ENCODE assay signal across 1 cellular context in the genomic region with DNA sequence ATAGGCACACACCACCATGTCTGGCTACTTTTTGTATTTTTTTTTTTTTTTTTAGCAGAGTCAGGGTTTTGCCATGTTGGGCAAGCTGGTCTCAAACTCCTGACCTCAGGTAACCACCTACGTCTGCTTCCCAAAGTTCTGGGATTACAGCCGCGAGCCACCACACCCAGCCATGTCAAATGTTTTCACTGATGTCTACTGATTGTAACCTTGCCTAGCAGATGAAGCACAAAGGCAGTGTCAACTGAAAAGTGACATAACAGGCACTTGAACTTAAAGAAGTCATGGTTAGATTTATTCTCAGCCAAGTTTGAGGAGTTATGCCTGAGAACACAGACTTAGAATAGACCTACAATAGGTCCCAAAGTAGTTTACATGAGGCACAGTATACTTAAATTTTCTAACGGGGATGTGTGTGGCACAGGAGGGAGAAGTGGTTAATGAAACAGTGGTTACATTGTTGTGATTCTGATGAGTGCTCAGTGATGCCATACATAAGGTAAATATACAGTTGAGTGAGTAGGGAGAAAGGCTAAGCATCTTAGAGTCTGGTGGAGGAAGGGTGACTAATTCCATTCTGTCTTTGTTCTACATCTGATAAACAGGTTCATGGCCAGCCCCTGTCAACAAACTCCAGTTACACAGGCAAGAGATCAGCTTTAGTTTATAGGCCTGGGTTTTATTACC.
TF ChIP-seq lines count a peak whose summit lies in the region.

No MANE protein-coding gene starts in this region.

TF ChIP-seq in K562, 482 proteins besides CTCF, POLR2A, EP300 and RAD21:
- no peak for TF ChIP-seq NUFIP1 (IDR thresholded peaks at IDR 0.05; ENCODE audit: partially characterized antibody)
- TF ChIP-seq ZNF778 (CRISPR knock-in tag; IDR thresholded peaks at IDR 0.05), result no peak
- TF ChIP-seq, protein P1, sequence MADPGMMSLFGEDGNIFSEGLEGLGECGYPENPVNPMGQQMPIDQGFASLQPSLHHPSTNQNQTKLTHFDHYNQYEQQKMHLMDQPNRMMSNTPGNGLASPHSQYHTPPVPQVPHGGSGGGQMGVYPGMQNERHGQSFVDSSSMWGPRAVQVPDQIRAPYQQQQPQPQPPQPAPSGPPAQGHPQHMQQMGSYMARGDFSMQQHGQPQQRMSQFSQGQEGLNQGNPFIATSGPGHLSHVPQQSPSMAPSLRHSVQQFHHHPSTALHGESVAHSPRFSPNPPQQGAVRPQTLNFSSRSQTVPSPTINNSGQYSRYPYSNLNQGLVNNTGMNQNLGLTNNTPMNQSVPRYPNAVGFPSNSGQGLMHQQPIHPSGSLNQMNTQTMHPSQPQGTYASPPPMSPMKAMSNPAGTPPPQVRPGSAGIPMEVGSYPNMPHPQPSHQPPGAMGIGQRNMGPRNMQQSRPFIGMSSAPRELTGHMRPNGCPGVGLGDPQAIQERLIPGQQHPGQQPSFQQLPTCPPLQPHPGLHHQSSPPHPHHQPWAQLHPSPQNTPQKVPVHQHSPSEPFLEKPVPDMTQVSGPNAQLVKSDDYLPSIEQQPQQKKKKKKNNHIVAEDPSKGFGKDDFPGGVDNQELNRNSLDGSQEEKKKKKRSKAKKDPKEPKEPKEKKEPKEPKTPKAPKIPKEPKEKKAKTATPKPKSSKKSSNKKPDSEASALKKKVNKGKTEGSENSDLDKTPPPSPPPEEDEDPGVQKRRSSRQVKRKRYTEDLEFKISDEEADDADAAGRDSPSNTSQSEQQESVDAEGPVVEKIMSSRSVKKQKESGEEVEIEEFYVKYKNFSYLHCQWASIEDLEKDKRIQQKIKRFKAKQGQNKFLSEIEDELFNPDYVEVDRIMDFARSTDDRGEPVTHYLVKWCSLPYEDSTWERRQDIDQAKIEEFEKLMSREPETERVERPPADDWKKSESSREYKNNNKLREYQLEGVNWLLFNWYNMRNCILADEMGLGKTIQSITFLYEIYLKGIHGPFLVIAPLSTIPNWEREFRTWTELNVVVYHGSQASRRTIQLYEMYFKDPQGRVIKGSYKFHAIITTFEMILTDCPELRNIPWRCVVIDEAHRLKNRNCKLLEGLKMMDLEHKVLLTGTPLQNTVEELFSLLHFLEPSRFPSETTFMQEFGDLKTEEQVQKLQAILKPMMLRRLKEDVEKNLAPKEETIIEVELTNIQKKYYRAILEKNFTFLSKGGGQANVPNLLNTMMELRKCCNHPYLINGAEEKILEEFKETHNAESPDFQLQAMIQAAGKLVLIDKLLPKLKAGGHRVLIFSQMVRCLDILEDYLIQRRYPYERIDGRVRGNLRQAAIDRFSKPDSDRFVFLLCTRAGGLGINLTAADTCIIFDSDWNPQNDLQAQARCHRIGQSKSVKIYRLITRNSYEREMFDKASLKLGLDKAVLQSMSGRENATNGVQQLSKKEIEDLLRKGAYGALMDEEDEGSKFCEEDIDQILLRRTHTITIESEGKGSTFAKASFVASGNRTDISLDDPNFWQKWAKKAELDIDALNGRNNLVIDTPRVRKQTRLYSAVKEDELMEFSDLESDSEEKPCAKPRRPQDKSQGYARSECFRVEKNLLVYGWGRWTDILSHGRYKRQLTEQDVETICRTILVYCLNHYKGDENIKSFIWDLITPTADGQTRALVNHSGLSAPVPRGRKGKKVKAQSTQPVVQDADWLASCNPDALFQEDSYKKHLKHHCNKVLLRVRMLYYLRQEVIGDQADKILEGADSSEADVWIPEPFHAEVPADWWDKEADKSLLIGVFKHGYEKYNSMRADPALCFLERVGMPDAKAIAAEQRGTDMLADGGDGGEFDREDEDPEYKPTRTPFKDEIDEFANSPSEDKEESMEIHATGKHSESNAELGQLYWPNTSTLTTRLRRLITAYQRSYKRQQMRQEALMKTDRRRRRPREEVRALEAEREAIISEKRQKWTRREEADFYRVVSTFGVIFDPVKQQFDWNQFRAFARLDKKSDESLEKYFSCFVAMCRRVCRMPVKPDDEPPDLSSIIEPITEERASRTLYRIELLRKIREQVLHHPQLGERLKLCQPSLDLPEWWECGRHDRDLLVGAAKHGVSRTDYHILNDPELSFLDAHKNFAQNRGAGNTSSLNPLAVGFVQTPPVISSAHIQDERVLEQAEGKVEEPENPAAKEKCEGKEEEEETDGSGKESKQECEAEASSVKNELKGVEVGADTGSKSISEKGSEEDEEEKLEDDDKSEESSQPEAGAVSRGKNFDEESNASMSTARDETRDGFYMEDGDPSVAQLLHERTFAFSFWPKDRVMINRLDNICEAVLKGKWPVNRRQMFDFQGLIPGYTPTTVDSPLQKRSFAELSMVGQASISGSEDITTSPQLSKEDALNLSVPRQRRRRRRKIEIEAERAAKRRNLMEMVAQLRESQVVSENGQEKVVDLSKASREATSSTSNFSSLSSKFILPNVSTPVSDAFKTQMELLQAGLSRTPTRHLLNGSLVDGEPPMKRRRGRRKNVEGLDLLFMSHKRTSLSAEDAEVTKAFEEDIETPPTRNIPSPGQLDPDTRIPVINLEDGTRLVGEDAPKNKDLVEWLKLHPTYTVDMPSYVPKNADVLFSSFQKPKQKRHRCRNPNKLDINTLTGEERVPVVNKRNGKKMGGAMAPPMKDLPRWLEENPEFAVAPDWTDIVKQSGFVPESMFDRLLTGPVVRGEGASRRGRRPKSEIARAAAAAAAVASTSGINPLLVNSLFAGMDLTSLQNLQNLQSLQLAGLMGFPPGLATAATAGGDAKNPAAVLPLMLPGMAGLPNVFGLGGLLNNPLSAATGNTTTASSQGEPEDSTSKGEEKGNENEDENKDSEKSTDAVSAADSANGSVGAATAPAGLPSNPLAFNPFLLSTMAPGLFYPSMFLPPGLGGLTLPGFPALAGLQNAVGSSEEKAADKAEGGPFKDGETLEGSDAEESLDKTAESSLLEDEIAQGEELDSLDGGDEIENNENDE (IDR thresholded peaks at IDR 0.05; ENCODE audit: low read depth, low read length), result no peak
- TF ChIP-seq CTBP1 (IDR thresholded peaks at IDR 0.05; ENCODE audit: borderline replicate concordance), result 0 out of 2 replicates have a peak, but pooled peaks have one; percentile 37
- TF ChIP-seq RBBP5 (IDR thresholded peaks at IDR 0.05; ENCODE audit: borderline replicate concordance, insufficient read depth, low read length, poor library complexity, severe bottlenecking), result no peak
- TF ChIP-seq MTA2 (IDR thresholded peaks at IDR 0.05; ENCODE audit: low read depth), result no peak
- TF ChIP-seq ESRRA (IDR thresholded peaks at IDR 0.05; ENCODE audit: borderline replicate concordance, low read depth), result no peak
- no peak for TF ChIP-seq PHF21A (IDR thresholded peaks at IDR 0.05; ENCODE audit: borderline replicate concordance, low read depth)
- peak; percentile 68 for TF ChIP-seq SOX6 (IDR thresholded peaks at IDR 0.05)
- TF ChIP-seq HMBOX1 (IDR thresholded peaks at IDR 0.05), result peak; percentile 46; the same call in 1 of the 2 replicates
- peak; percentile 26; the same call in 1 of the 2 replicates for TF ChIP-seq ZNF316 (IDR thresholded peaks at IDR 0.05)
- TF ChIP-seq FOSL1 (tag; conservative IDR thresholded peaks at IDR 0.05), result peak; percentile 65
